11 cellular contexts compared by ENCODE assay signal in genomic region chr13:40109324-40109958, GRCh38.
DNase-seq lines count a peak whose midpoint lies in the region; ATAC-seq and TF ChIP-seq lines count a peak whose summit lies in the region.
"Had no signal": no experiment of that assay in that cellular context is flagged by ENCODE, and none has a peak within 500 bp of the region (broad histone marks: within the 10 kb centered on the region; RNA-seq: fewer than 3 reads in every experiment).

No MANE protein-coding gene starts in this region.

- CTCF ChIA-PET in activated CD4-positive, alpha-beta memory T cell treated with anti-CD3 and anti-CD28 coated beads for 36 hours (lab: Charles Lee): interaction anchor here (0.6 kb wide), 1 partner anchor 111 kb away, joined by 3 read pairs; no protein-coding TSS in a partner anchor
- CTCF ChIA-PET in activated CD4-positive, alpha-beta memory T cell treated with anti-CD3 and anti-CD28 coated beads, Interleukin-2, amount 10 ng/mL, durations not matched to agents 7 days and 5 days (lab: Charles Lee): no interaction called here

- intact Hi-C loops in activated CD4-positive, alpha-beta memory T cell treated with anti-CD3 and anti-CD28 coated beads for 36 hours (cut with micrococcal nuclease): loop anchor here (1.0 kb wide), 7 partner anchors 8 to 554 kb away; no protein-coding TSS in a partner anchor

- H3K27ac Mint-ChIP-seq in activated CD4-positive, alpha-beta memory T cell treated with anti-CD3 and anti-CD28 coated beads for 36 hours: peak overlapping the region; percentile 19
- no peak overlapping the region for H3K27ac Mint-ChIP-seq in activated CD4-positive, alpha-beta memory T cell treated with anti-CD3 and anti-CD28 coated beads, Interleukin-2, amount 10 ng/mL, durations not matched to agents 7 days and 5 days

- peaks cover 3% of the 10 kb centered on the region for H3K9me3 Mint-ChIP-seq in activated CD4-positive, alpha-beta memory T cell treated with anti-CD3 and anti-CD28 coated beads for 36 hours
- peaks cover 4% of the 10 kb centered on the region for H3K9me3 Mint-ChIP-seq in activated CD4-positive, alpha-beta memory T cell treated with anti-CD3 and anti-CD28 coated beads, Interleukin-2, amount 10 ng/mL, durations not matched to agents 7 days and 5 days

- peaks cover 33% of the 10 kb centered on the region for H3K4me1 Mint-ChIP-seq in activated CD4-positive, alpha-beta memory T cell treated with anti-CD3 and anti-CD28 coated beads for 36 hours (ENCODE audit: low read depth)
- H3K4me1 Mint-ChIP-seq in activated CD4-positive, alpha-beta memory T cell treated with anti-CD3 and anti-CD28 coated beads, Interleukin-2, amount 10 ng/mL, durations not matched to agents 7 days and 5 days: peaks cover 13% of the 10 kb centered on the region

- no peak for TF ChIP-seq CTCF in fibroblast of mammary gland (conservative IDR thresholded peaks at IDR 0.05; ENCODE audit: control insufficient read depth, insufficient read depth, low read depth, low read length)

- DNase-seq in activated CD4-positive, alpha-beta memory T cell treated with anti-CD3 and anti-CD28 coated beads for 36 hours: peak; percentile 51
- DNase-seq in activated CD4-positive, alpha-beta memory T cell treated with anti-CD3 and anti-CD28 coated beads, Interleukin-2, amount 10 ng/mL, durations not matched to agents 7 days and 5 days: no peak
- DNase-seq in RPMI7951 (ENCODE audit: low read depth): peak; percentile 78
- peak; percentile 98 for DNase-seq in fibroblast of mammary gland (ENCODE audit: low read depth)
- peak; percentile 33 for DNase-seq in smooth muscle cell of the brain vasculature (ENCODE audit: low read depth, low spot score)
- no peak for DNase-seq in GDM1 (lab: John Stamatoyannopoulos, UW)
- no peak for DNase-seq in NK-92 (lab: John Stamatoyannopoulos, UW; ENCODE audit: unreplicated experiment)
- DNase-seq: amygdala, BE2C, NCI-H1092 treated with DMSO at 0.1 percent for 48 hours had no signal

- ATAC-seq in HG02798 (IDR thresholded peaks at IDR 0.05; ENCODE audit: poor library complexity, unreplicated experiment): no peak

- no peaks in the 10 kb centered on the region for H3K27me3 Mint-ChIP-seq in activated CD4-positive, alpha-beta memory T cell treated with anti-CD3 and anti-CD28 coated beads for 36 hours
- peaks cover 5% of the 10 kb centered on the region for H3K27me3 Mint-ChIP-seq in activated CD4-positive, alpha-beta memory T cell treated with anti-CD3 and anti-CD28 coated beads, Interleukin-2, amount 10 ng/mL, durations not matched to agents 7 days and 5 days

- POLR2A ChIA-PET in activated CD4-positive, alpha-beta memory T cell treated with anti-CD3 and anti-CD28 coated beads for 36 hours (lab: Charles Lee): interaction anchor here (1.0 to 2.1 kb wide), 2 partner anchors 39 to 111 kb away, joined by 3 to 4 read pairs; no protein-coding TSS in a partner anchor
- POLR2A ChIA-PET in activated CD4-positive, alpha-beta memory T cell treated with anti-CD3 and anti-CD28 coated beads, Interleukin-2, amount 10 ng/mL, durations not matched to agents 7 days and 5 days (lab: Charles Lee): interaction anchor here (0.9 kb wide), 1 partner anchor 97 kb away, joined by 3 read pairs; no protein-coding TSS in a partner anchor

- H3K36me3 Mint-ChIP-seq in activated CD4-positive, alpha-beta memory T cell treated with anti-CD3 and anti-CD28 coated beads for 36 hours: no peaks in the 10 kb centered on the region
- peaks cover 3% of the 10 kb centered on the region for H3K36me3 Mint-ChIP-seq in activated CD4-positive, alpha-beta memory T cell treated with anti-CD3 and anti-CD28 coated beads, Interleukin-2, amount 10 ng/mL, durations not matched to agents 7 days and 5 days (ENCODE audit: low read depth)

- H3K4me3 ChIP-seq in fibroblast of mammary gland (ENCODE audit: control insufficient read depth, low read depth, low read length): peak overlapping the region; percentile 3

- H3K4me3 Mint-ChIP-seq in activated CD4-positive, alpha-beta memory T cell treated with anti-CD3 and anti-CD28 coated beads for 36 hours: no peak overlapping the region
- no peak overlapping the region for H3K4me3 Mint-ChIP-seq in activated CD4-positive, alpha-beta memory T cell treated with anti-CD3 and anti-CD28 coated beads, Interleukin-2, amount 10 ng/mL, durations not matched to agents 7 days and 5 days

Comparison
In these comparisons a context has a peak if more than half of its experiments do, and no peak if none do; other contexts are left out.
1. DNase-seq: peak in activated CD4-positive, alpha-beta memory T cell treated with anti-CD3 and anti-CD28 coated beads for 36 hours (single experiment), RPMI7951 (single experiment), fibroblast of mammary gland (single experiment) and smooth muscle cell of the brain vasculature (single experiment); none in activated CD4-positive, alpha-beta memory T cell treated with anti-CD3 and anti-CD28 coated beads, Interleukin-2, amount 10 ng/mL, durations not matched to agents 7 days and 5 days (single experiment), GDM1 (single experiment) and NK-92 (single experiment).